ENCODE assay signal across 14 cellular contexts in genomic region chr5:127979475-127979874, GRCh38.
A peak's percentile ranks its signal among the peaks of the same experiment; 100 is the strongest.
DNase-seq lines count a peak whose midpoint lies in the region; ATAC-seq and TF ChIP-seq lines count a peak whose summit lies in the region.
"Had no signal": no experiment of that assay in that cellular context is flagged by ENCODE, and none has a peak within 500 bp of the region (broad histone marks: within the 10 kb centered on the region; RNA-seq: fewer than 3 reads in every experiment).

No MANE protein-coding gene starts in this region.

- no peak overlapping the region for H4K8ac ChIP-seq in mesenchymal stem cell (ENCODE audit: low read length)

- H2BK120ac ChIP-seq in mesenchymal stem cell (ENCODE audit: low read depth, low read length), result no peak overlapping the region

- no peaks in the 10 kb centered on the region for H3K4me1 ChIP-seq in mesenchymal stem cell (ENCODE audit: control insufficient read depth, insufficient read depth, low read depth, low read length)
- peaks cover 3 to 51% (median 27%) of the 10 kb centered on the region in 4 donors for H3K4me1 ChIP-seq in stomach
- H3K4me1 ChIP-seq: BLaER1 had no signal

- no peak for TF ChIP-seq EP300 in stomach (IDR thresholded peaks at IDR 0.05)

- no peak for ATAC-seq in HG03139 (IDR thresholded peaks at IDR 0.05; ENCODE audit: unreplicated experiment)
- ATAC-seq: CD8-positive, alpha-beta T cell had no signal

- no peak overlapping the region for H3K14ac ChIP-seq in mesenchymal stem cell (ENCODE audit: low read length in 2 of 2)

- H3K4me3 ChIP-seq in mesenchymal stem cell (ENCODE audit: insufficient read depth in 1 of 2, low read depth in 1 of 2, low read length in 2 of 2), result no peak overlapping the region
- no peak overlapping the region for H3K4me3 ChIP-seq in stomach
- H3K4me3 ChIP-seq: BLaER1 had no signal

- no peak overlapping the region for H2BK5ac ChIP-seq in mesenchymal stem cell (ENCODE audit: low read depth, low read length, poor library complexity, severe bottlenecking)

- H3K9me3 ChIP-seq in mesenchymal stem cell (ENCODE audit: control insufficient read depth, low read length) (no peaks in the 10 kb centered on the region), stomach (no peaks in the 10 kb centered on the region)
- H3K9me3 ChIP-seq: BLaER1 had no signal

- no peaks in the 10 kb centered on the region for H3K27me3 ChIP-seq in mesenchymal stem cell (ENCODE audit: control insufficient read depth in 1 of 2, insufficient read depth in 1 of 2, low read length in 2 of 2)
- H3K27me3 ChIP-seq in stomach, result no peaks in the 10 kb centered on the region
- H3K27me3 ChIP-seq: BLaER1 had no signal

- no peak overlapping the region for H4K91ac ChIP-seq in mesenchymal stem cell (ENCODE audit: low read length)

- H2BK15ac ChIP-seq in mesenchymal stem cell (ENCODE audit: low read depth, poor library complexity, severe bottlenecking), result no peak overlapping the region

- H2AFZ ChIP-seq in mesenchymal stem cell (ENCODE audit: low read depth, low read length), result no peak overlapping the region

- H3K9ac ChIP-seq in mesenchymal stem cell (ENCODE audit: low read length), result no peak overlapping the region
- H3K9ac ChIP-seq: BLaER1 had no signal

- H3K4me2 ChIP-seq in mesenchymal stem cell (ENCODE audit: low read length, poor library complexity, severe bottlenecking), result no peak overlapping the region
- H3K4me2 ChIP-seq: BLaER1 had no signal

- TF ChIP-seq CTCF in stomach (IDR thresholded peaks at IDR 0.05), result no peak

- H3K23ac ChIP-seq in mesenchymal stem cell (ENCODE audit: low read length in 2 of 2), result no peak overlapping the region

- peak overlapping the region; percentile 42 for H2AK5ac ChIP-seq in mesenchymal stem cell (ENCODE audit: low read length, severe bottlenecking)

- intact Hi-C loops in stomach (cut with DNase I; ENCODE audit: low total_unique reads), result no loop called here

- no peak for TF ChIP-seq POLR2A in stomach (IDR thresholded peaks at IDR 0.05)

- H2BK12ac ChIP-seq in mesenchymal stem cell (ENCODE audit: low read length in 2 of 2), result no peak overlapping the region

- H3K4ac ChIP-seq in mesenchymal stem cell (ENCODE audit: low read depth in 1 of 2, low read length in 2 of 2), result no peak overlapping the region

- H3K79me1 ChIP-seq in mesenchymal stem cell (replicated peaks; ENCODE audit: low read length, poor library complexity, severe bottlenecking), result no peaks in the 10 kb centered on the region

- H3K18ac ChIP-seq in mesenchymal stem cell (ENCODE audit: low read depth in 1 of 2, low read length in 2 of 2), result no peak overlapping the region

- peak; percentile 4 for DNase-seq in NCI-H82 (lab: John Stamatoyannopoulos, UW)
- DNase-seq in NCI-H82 treated with DMSO at 0.1 percent for 48 hours (lab: John Stamatoyannopoulos, UW; ENCODE audit: unreplicated experiment), result no peak
- no peak for DNase-seq in mesenchymal stem cell
- no peak for DNase-seq in stomach
- no peak for DNase-seq in NCI-H1092 treated with DMSO at 0.1 percent for 48 hours (lab: John Stamatoyannopoulos, UW)
- DNase-seq: CD4-positive, CD25-positive, alpha-beta regulatory T cell; CD8-positive, alpha-beta T cell; DMS153; DND-41; H7; HCEC 1CT had no signal

- no peaks in the 10 kb centered on the region for H3K36me3 ChIP-seq in mesenchymal stem cell (ENCODE audit: control insufficient read depth in 1 of 2, insufficient read depth in 2 of 2, low read depth in 1 of 2, low read length in 2 of 2)
- no peaks in the 10 kb centered on the region for H3K36me3 ChIP-seq in stomach
- H3K36me3 ChIP-seq: BLaER1 had no signal

- H3K27ac ChIP-seq in mesenchymal stem cell (ENCODE audit: low read length, poor library complexity, severe bottlenecking) (no peak overlapping the region), stomach (peak overlapping the region; percentile 42 to 79 (median 61))
- H3K27ac ChIP-seq: BLaER1, C4-2B had no signal
